In genomic region chr9:128127568-128127989, GRCh38 we compare ENCODE assay signal across 8 cellular contexts. TPM values are rescaled to one million over a fixed set of nuclear protein-coding genes. Genes with fewer than 3 reads are reported as not detected.
DNase-seq lines count a peak whose midpoint lies in the region; ATAC-seq and TF ChIP-seq lines count a peak whose summit lies in the region.

TSS of gene PTGES2 (minus strand) at chr9:128127729. CDS start at chr9:128127717, 12 bp downstream.

- H3K36me3 ChIP-seq in Peyer's patch (peaks cover 0 to 22% (median 0%) of the 10 kb centered on the region in 3 donors), fibroblast of lung (ENCODE audit: control insufficient read depth, insufficient read depth, low read length) (peaks cover 4% of the 10 kb centered on the region)
- peaks cover 0 to 34% (median 0%) of the 10 kb centered on the region in 3 experiments for H3K36me3 ChIP-seq in naive thymus-derived CD4-positive, alpha-beta T cell (ENCODE audit: control insufficient read depth in 2 of 3, insufficient read depth in 3 of 3, low read length in 3 of 3)

- POLR2A ChIA-PET in naive thymus-derived CD4-positive, alpha-beta T cell (lab: Charles Lee) = interaction anchor here (1.5 to 3.0 kb wide), 2 partner anchors 31 to 148 kb away, joined by 5 to 27 read pairs; partner anchors contain the start of genes BBLN, GOLGA2 and SWI5

- peak within 1 kb of the TSS; percentile 97 to 100 (median 99) for H3K27ac Mint-ChIP-seq in naive thymus-derived CD4-positive, alpha-beta T cell
- peak within 1 kb of the TSS; percentile 99 for H3K27ac Mint-ChIP-seq in stimulated activated memory B cell treated with anti-CD40 and anti-IgM and Interleukin-4, amounts not matched to agents 10 μg/mL and 1 μg/mL and 100 μg/mL, for 72 hours

- peak; percentile 91 for DNase-seq in COLO668 (lab: John Stamatoyannopoulos, UW; ENCODE audit: unreplicated experiment)
- peak; percentile 72 to 81 for DNase-seq in HL-60 (ENCODE audit: low read depth in 1 of 2, low spot score in 1 of 2)
- peak; percentile 74 to 89 (median 89) for DNase-seq in Peyer's patch
- DNase-seq in activated T-helper 1 cell treated with Interleukin-2 at 50 U/mL for 16 hours (ENCODE audit: low read depth) = peak; percentile 68
- peak; percentile 81 to 86 for DNase-seq in fibroblast of lung (ENCODE audit: low read depth in 2 of 2)
- DNase-seq in naive thymus-derived CD4-positive, alpha-beta T cell = peak; percentile 74 to 88 (median 83)

- peaks cover 0 to 18% (median 0%) of the 10 kb centered on the region in 5 donors for H3K27me3 Mint-ChIP-seq in naive thymus-derived CD4-positive, alpha-beta T cell
- H3K27me3 Mint-ChIP-seq in stimulated activated memory B cell treated with anti-CD40 and anti-IgM and Interleukin-4, amounts not matched to agents 10 μg/mL and 1 μg/mL and 100 μg/mL, for 72 hours = peaks cover 4% of the 10 kb centered on the region

- intact Hi-C loops in naive thymus-derived CD4-positive, alpha-beta T cell (cut with micrococcal nuclease) = loop anchor here (1.0 to 10.0 kb wide), 5 partner anchors 59 to 1140 kb away; partner anchors contain the start of genes CIZ1 (in 1 of the 2), DPM2 (in 1 of the 2), SH2D3C (in 1 of the 2) and SLC25A25 (in 1 of the 2)

- H3K9me3 ChIP-seq in Peyer's patch = peaks cover 0 to 3% (median 0%) of the 10 kb centered on the region in 4 donors
- H3K9me3 ChIP-seq in fibroblast of lung (ENCODE audit: control insufficient read depth, insufficient read depth, low read depth, low read length) = no peaks in the 10 kb centered on the region
- no peaks in the 10 kb centered on the region for H3K9me3 ChIP-seq in naive thymus-derived CD4-positive, alpha-beta T cell (ENCODE audit: control insufficient read depth in 2 of 3, low read length in 3 of 3)

- peaks cover 0 to 4% (median 0%) of the 10 kb centered on the region in 5 donors for H3K36me3 Mint-ChIP-seq in naive thymus-derived CD4-positive, alpha-beta T cell
- peaks cover 13% of the 10 kb centered on the region for H3K36me3 Mint-ChIP-seq in stimulated activated memory B cell treated with anti-CD40 and anti-IgM and Interleukin-4, amounts not matched to agents 10 μg/mL and 1 μg/mL and 100 μg/mL, for 72 hours

- peak within 1 kb of the TSS; percentile 95 for H3K4me2 ChIP-seq in fibroblast of lung (ENCODE audit: extremely low read depth, insufficient read depth, low read length)

- TF ChIP-seq CTCF in HL-60 (IDR thresholded peaks at IDR 0.05; ENCODE audit: insufficient read depth, low read length) = no peak
- TF ChIP-seq CTCF in Peyer's patch (IDR thresholded peaks at IDR 0.05) = no peak
- no peak for TF ChIP-seq CTCF in fibroblast of lung (conservative IDR thresholded peaks at IDR 0.05 in 1 of 2, IDR thresholded peaks at IDR 0.05 in 1 of 2; ENCODE audit: low read depth in 1 of 2, low read length in 2 of 2)

- peaks cover 22 to 44% (median 32%) of the 10 kb centered on the region in 7 donors for H3K4me1 Mint-ChIP-seq in naive thymus-derived CD4-positive, alpha-beta T cell
- peaks cover 46% of the 10 kb centered on the region for H3K4me1 Mint-ChIP-seq in stimulated activated memory B cell treated with anti-CD40 and anti-IgM and Interleukin-4, amounts not matched to agents 10 μg/mL and 1 μg/mL and 100 μg/mL, for 72 hours

- H4K20me1 ChIP-seq in fibroblast of lung (ENCODE audit: control insufficient read depth, extremely low read depth, insufficient read depth, low read length) = no peaks in the 10 kb centered on the region

- peaks cover 10% of the 10 kb centered on the region for H3K79me2 ChIP-seq in fibroblast of lung (ENCODE audit: control insufficient read depth, insufficient read depth, low read length)

- CTCF ChIA-PET in naive thymus-derived CD4-positive, alpha-beta T cell (lab: Charles Lee) = no interaction called here

- peak within 1 kb of the TSS; percentile 93 to 99 (median 98) for H3K4me3 Mint-ChIP-seq in naive thymus-derived CD4-positive, alpha-beta T cell
- H3K4me3 Mint-ChIP-seq in stimulated activated memory B cell treated with anti-CD40 and anti-IgM and Interleukin-4, amounts not matched to agents 10 μg/mL and 1 μg/mL and 100 μg/mL, for 72 hours = peak within 1 kb of the TSS; percentile 92

- peak within 1 kb of the TSS; percentile 93 for H3K4me3 ChIP-seq in HL-60 (replicated peaks; ENCODE audit: insufficient read depth, low read length)
- H3K4me3 ChIP-seq in Peyer's patch = peak within 1 kb of the TSS; percentile 82 to 99 (median 99)
- H3K4me3 ChIP-seq in fibroblast of lung (replicated peaks in 1 of 4; ENCODE audit: control extremely low read depth in 1 of 4, insufficient read depth in 1 of 4, low read depth in 3 of 4, low read length in 4 of 4) = peak within 1 kb of the TSS; percentile 75 to 93 (median 88)
- peak within 1 kb of the TSS; percentile 99 for H3K4me3 ChIP-seq in naive thymus-derived CD4-positive, alpha-beta T cell (ENCODE audit: low read length)

- H2AFZ ChIP-seq in fibroblast of lung (ENCODE audit: low read length) = peak within 1 kb of the TSS; percentile 93

- TF ChIP-seq POLR2A in Peyer's patch (IDR thresholded peaks at IDR 0.05) = peak in 1 of 2 donors; percentile 32

- H3K4me1 ChIP-seq in Peyer's patch = peaks cover 4 to 30% (median 20%) of the 10 kb centered on the region in 4 donors
- H3K4me1 ChIP-seq in fibroblast of lung (ENCODE audit: control insufficient read depth, extremely low read depth, insufficient read depth, low read length) = peaks cover 13% of the 10 kb centered on the region
- peaks cover 16 to 20% of the 10 kb centered on the region in 2 donors for H3K4me1 ChIP-seq in naive thymus-derived CD4-positive, alpha-beta T cell (ENCODE audit: control insufficient read depth in 2 of 2, insufficient read depth in 2 of 2, low read length in 2 of 2)

- H3K9ac ChIP-seq in fibroblast of lung (ENCODE audit: insufficient read depth, low read length) = peak within 1 kb of the TSS; percentile 98

- H3K27ac ChIP-seq in HL-60 (replicated peaks) = peak within 1 kb of the TSS; percentile 100
- H3K27ac ChIP-seq in Peyer's patch = peak within 1 kb of the TSS; percentile 91 to 99 (median 98)
- H3K27ac ChIP-seq in fibroblast of lung (ENCODE audit: insufficient read depth, low read length) = peak within 1 kb of the TSS; percentile 95
- H3K27ac ChIP-seq in naive thymus-derived CD4-positive, alpha-beta T cell (ENCODE audit: low read depth, low read length) = peak within 1 kb of the TSS; percentile 98

- H3K9me3 Mint-ChIP-seq in naive thymus-derived CD4-positive, alpha-beta T cell = peaks cover 0 to 4% (median 0%) of the 10 kb centered on the region in 11 donors
- no peaks in the 10 kb centered on the region for H3K9me3 Mint-ChIP-seq in stimulated activated memory B cell treated with anti-CD40 and anti-IgM and Interleukin-4, amounts not matched to agents 10 μg/mL and 1 μg/mL and 100 μg/mL, for 72 hours

- peak; percentile 55 for ATAC-seq in GM19438 (IDR thresholded peaks at IDR 0.05; ENCODE audit: low read depth, unreplicated experiment)
- ATAC-seq in naive thymus-derived CD4-positive, alpha-beta T cell = peak; percentile 82
- ATAC-seq in stimulated activated memory B cell treated with anti-CD40 and anti-IgM and Interleukin-4, amounts not matched to agents 10 μg/mL and 1 μg/mL and 100 μg/mL, for 72 hours = peak; percentile 82

- H3K27me3 ChIP-seq in HL-60 (ENCODE audit: insufficient read depth, poor library complexity, severe bottlenecking) = no peaks in the 10 kb centered on the region
- no peaks in the 10 kb centered on the region for H3K27me3 ChIP-seq in Peyer's patch
- H3K27me3 ChIP-seq in fibroblast of lung (ENCODE audit: control insufficient read depth, insufficient read depth, low read length) = peaks cover 6% of the 10 kb centered on the region
- H3K27me3 ChIP-seq in naive thymus-derived CD4-positive, alpha-beta T cell (ENCODE audit: control insufficient read depth in 2 of 2, insufficient read depth in 2 of 2, low read length in 2 of 2) = no peaks in the 10 kb centered on the region

RNA-seq across cellular contexts. Expression of gene PTGES2, which starts in this region (rescaled TPM):
- total RNA-seq in Peyer's patch (100 to 1,000 TPM; 123 to 193 (median 168) TPM), fibroblast of lung (57.3 and 57.6 TPM in 2 replicates)
- polyA plus RNA-seq in fibroblast of lung = 44.8 and 60.7 TPM in 2 replicates
- 47.2 and 75.5 TPM in 2 replicates for polyA plus RNA-seq in fibroblast of lung (2012)
- 38.8 and 98.7 TPM in 2 replicates for polyA minus RNA-seq in fibroblast of lung (ENCODE audit: low replicate concordance)
- 10 to 100 TPM; 52.0 to 70.8 (median 61.3) TPM for total RNA-seq in naive thymus-derived CD4-positive, alpha-beta T cell
- 10 to 100 TPM; 32.3 to 36.1 TPM for polyA plus RNA-seq in naive thymus-derived CD4-positive, alpha-beta T cell

Comparison
In these comparisons a context has a peak if more than half of its experiments do, and no peak if none do; other contexts are left out.
1. Peak in every context shown above with its lines: DNase-seq, ATAC-seq, H3K4me3 ChIP-seq and H3K27ac ChIP-seq.